Comparison of ENCODE assay signal across 1 cellular context in genomic region chr15:64093627-64094417, GRCh38.
A peak's percentile ranks its signal among the peaks of the same experiment; 100 is the strongest.
TF ChIP-seq lines count a peak whose summit lies in the region.

A gene with protein sequence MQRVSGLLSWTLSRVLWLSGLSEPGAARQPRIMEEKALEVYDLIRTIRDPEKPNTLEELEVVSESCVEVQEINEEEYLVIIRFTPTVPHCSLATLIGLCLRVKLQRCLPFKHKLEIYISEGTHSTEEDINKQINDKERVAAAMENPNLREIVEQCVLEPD (minus strand): TSS chr15:64093838. CDS start chr15:64093768, 70 bp downstream.

TF ChIP-seq in HepG2, 621 proteins besides CTCF, POLR2A, EP300 and RAD21 (continued from another document and continues in another):
- TF ChIP-seq AFF4 (CRISPR knock-in tag; IDR thresholded peaks at IDR 0.05) (no peak), ZNF468 (CRISPR knock-in tag; IDR thresholded peaks at IDR 0.05) (no peak), SMYD3 (CRISPR knock-in tag; IDR thresholded peaks at IDR 0.05) (no peak; the same call in 1 of the 2 replicates), ZNF207 (IDR thresholded peaks at IDR 0.05; ENCODE audit: borderline replicate concordance) (no peak), ZNF674 (CRISPR knock-in tag; IDR thresholded peaks at IDR 0.05; ENCODE audit: low read depth) (0 out of 2 replicates have a peak, but pooled peaks have one; percentile 38), ZNF30 (CRISPR knock-in tag; IDR thresholded peaks at IDR 0.05) (no peak), ZFAT (CRISPR knock-in tag; conservative IDR thresholded peaks at IDR 0.05) (no peak), NCOA1 (CRISPR knock-in tag; IDR thresholded peaks at IDR 0.05) (no peak), RBFOX2 (IDR thresholded peaks at IDR 0.05; ENCODE audit: low read depth, low read length) (peak; percentile 65), ZHX1 (CRISPR knock-in tag; IDR thresholded peaks at IDR 0.05; ENCODE audit: low read depth) (peak; percentile 31; the same call in 1 of the 2 replicates), ZFP82 (CRISPR knock-in tag; IDR thresholded peaks at IDR 0.05; ENCODE audit: borderline replicate concordance) (no peak), SNAPC4 (CRISPR knock-in tag; IDR thresholded peaks at IDR 0.05) (no peak; the same call in 1 of the 2 replicates), ZNF354B (CRISPR knock-in tag; IDR thresholded peaks at IDR 0.05) (no peak), ZNF770 (CRISPR knock-in tag; IDR thresholded peaks at IDR 0.05) (no peak), NCOA2 (CRISPR knock-in tag; IDR thresholded peaks at IDR 0.05) (peak; percentile 12; the same call in 1 of the 2 replicates), ZNF782 (CRISPR knock-in tag; IDR thresholded peaks at IDR 0.05; ENCODE audit: borderline replicate concordance) (no peak; the same call in 1 of the 2 replicates), SIX1 (CRISPR knock-in tag; IDR thresholded peaks at IDR 0.05; ENCODE audit: borderline replicate concordance) (no peak), ZKSCAN5 (CRISPR knock-in tag; IDR thresholded peaks at IDR 0.05) (no peak), BORCS8-MEF2B (CRISPR knock-in tag; IDR thresholded peaks at IDR 0.05) (no peak), ZBTB42 (CRISPR knock-in tag; IDR thresholded peaks at IDR 0.05) (no peak), MEF2D (CRISPR knock-in tag; IDR thresholded peaks at IDR 0.05) (peak; percentile 42; the same call in 1 of the 2 replicates), SMC3 (IDR thresholded peaks at IDR 0.05; ENCODE audit: low read length) (no peak), ARHGAP35 (CRISPR knock-in tag; IDR thresholded peaks at IDR 0.05; ENCODE audit: borderline replicate concordance) (peak; percentile 5; the same call in 1 of the 2 replicates), KLF16 (CRISPR knock-in tag; IDR thresholded peaks at IDR 0.05) (no peak), ZFP36L2 (CRISPR knock-in tag; IDR thresholded peaks at IDR 0.05) (no peak), ZNF687 (CRISPR knock-in tag; IDR thresholded peaks at IDR 0.05) (peak; percentile 78), FOXP1 (IDR thresholded peaks at IDR 0.05) (no peak), FOXP1 (CRISPR knock-in tag; IDR thresholded peaks at IDR 0.05) (no peak), SRY (CRISPR knock-in tag; IDR thresholded peaks at IDR 0.05) (peak; percentile 73; the same call in 1 of the 2 replicates), ZNF7 (CRISPR knock-in tag; IDR thresholded peaks at IDR 0.05) (no peak), SALL1 (CRISPR knock-in tag; IDR thresholded peaks at IDR 0.05) (peak; percentile 63), ZNF768 (CRISPR knock-in tag; IDR thresholded peaks at IDR 0.05) (peak; percentile 89), SSRP1 (CRISPR knock-in tag; IDR thresholded peaks at IDR 0.05) (no peak)
- TF ChIP-seq, protein P1, sequence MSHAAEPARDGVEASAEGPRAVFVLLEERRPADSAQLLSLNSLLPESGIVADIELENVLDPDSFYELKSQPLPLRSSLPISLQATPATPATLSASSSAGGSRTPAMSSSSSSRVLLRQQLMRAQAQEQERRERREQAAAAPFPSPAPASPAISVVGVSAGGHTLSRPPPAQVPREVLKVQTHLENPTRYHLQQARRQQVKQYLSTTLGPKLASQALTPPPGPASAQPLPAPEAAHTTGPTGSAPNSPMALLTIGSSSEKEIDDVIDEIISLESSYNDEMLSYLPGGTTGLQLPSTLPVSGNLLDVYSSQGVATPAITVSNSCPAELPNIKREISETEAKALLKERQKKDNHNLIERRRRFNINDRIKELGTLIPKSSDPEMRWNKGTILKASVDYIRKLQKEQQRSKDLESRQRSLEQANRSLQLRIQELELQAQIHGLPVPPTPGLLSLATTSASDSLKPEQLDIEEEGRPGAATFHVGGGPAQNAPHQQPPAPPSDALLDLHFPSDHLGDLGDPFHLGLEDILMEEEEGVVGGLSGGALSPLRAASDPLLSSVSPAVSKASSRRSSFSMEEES (CRISPR knock-in tag; IDR thresholded peaks at IDR 0.05): 0 out of 2 replicates have a peak, but pooled peaks have one; percentile 61
- TF ChIP-seq, protein P2, sequence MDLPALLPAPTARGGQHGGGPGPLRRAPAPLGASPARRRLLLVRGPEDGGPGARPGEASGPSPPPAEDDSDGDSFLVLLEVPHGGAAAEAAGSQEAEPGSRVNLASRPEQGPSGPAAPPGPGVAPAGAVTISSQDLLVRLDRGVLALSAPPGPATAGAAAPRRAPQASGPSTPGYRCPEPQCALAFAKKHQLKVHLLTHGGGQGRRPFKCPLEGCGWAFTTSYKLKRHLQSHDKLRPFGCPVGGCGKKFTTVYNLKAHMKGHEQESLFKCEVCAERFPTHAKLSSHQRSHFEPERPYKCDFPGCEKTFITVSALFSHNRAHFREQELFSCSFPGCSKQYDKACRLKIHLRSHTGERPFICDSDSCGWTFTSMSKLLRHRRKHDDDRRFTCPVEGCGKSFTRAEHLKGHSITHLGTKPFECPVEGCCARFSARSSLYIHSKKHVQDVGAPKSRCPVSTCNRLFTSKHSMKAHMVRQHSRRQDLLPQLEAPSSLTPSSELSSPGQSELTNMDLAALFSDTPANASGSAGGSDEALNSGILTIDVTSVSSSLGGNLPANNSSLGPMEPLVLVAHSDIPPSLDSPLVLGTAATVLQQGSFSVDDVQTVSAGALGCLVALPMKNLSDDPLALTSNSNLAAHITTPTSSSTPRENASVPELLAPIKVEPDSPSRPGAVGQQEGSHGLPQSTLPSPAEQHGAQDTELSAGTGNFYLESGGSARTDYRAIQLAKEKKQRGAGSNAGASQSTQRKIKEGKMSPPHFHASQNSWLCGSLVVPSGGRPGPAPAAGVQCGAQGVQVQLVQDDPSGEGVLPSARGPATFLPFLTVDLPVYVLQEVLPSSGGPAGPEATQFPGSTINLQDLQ (CRISPR knock-in tag; IDR thresholded peaks at IDR 0.05): no peak
- TF ChIP-seq, protein P3, sequence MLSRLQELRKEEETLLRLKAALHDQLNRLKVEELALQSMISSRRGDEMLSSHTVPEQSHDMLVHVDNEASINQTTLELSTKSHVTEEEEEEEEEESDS (CRISPR knock-in tag; IDR thresholded peaks at IDR 0.05; ENCODE audit: borderline replicate concordance): no peak
